Comparison of ENCODE assay signal across 9 cellular contexts in the genomic region with DNA sequence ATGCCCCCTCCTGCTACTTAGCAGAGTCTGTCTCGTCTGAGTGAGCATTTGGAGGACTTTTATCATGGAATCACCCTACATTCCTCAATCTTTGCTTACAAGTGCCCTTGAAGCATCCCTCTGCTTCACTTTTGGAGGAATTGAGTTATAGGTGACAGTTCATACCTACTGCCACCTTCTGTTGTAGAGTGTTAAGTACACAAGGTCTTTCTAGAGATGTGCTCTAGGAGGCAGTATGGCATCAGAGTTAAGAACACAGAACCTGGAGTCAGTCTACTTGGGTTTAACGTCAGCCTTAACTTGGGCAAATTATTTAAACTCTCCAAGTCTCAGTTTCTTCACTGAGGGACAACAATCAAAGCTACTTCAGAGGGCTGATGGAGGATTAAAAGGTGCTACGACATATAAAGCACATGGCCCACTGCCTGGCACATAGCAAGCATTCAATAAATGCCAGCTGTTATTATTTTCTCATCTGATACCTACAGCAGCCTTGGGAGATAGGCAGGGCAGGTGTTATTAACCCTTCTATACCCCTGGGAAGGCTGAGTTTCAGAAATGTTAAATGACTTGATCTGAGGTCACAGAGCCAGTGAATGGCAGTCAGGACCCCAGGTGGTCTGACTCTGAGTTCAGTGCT.
DNase-seq lines count a peak whose midpoint lies in the region; ATAC-seq and TF ChIP-seq lines count a peak whose summit lies in the region.
"Had no signal": no experiment of that assay in that cellular context is flagged by ENCODE, and none has a peak within 500 bp of the region (broad histone marks: within the 10 kb centered on the region; RNA-seq: fewer than 3 reads in every experiment).

No MANE protein-coding gene starts in this region.

- no peak overlapping the region for H3K27ac Mint-ChIP-seq in activated CD4-positive, alpha-beta T cell treated with anti-CD3 and anti-CD28 coated beads, Interleukin-2, amount 10 ng/mL, durations not matched to agents 7 days and 5 days
- H3K27ac Mint-ChIP-seq: activated naive CD4-positive, alpha-beta T cell treated with anti-CD3 and anti-CD28 coated beads, Interleukin-2, amount 50 U/mL, for 72 hours had no signal

- H3K4me3 Mint-ChIP-seq in activated CD4-positive, alpha-beta T cell treated with anti-CD3 and anti-CD28 coated beads, Interleukin-2, amount 10 ng/mL, durations not matched to agents 7 days and 5 days, result no peak overlapping the region

- POLR2A ChIA-PET in activated CD4-positive, alpha-beta T cell treated with anti-CD3 and anti-CD28 coated beads, Interleukin-2, amount 10 ng/mL, durations not matched to agents 7 days and 5 days (lab: Charles Lee), result no interaction called here

- no peak for TF ChIP-seq CTCF in lower lobe of right lung (IDR thresholded peaks at IDR 0.05)

- H3K9me3 ChIP-seq in lower lobe of right lung, result peaks cover 5% of the 10 kb centered on the region

- H3K27ac ChIP-seq in lower lobe of right lung, result no peak overlapping the region

- H3K27me3 ChIP-seq in lower lobe of right lung (ENCODE audit: low read depth), result no peaks in the 10 kb centered on the region

- no peak overlapping the region for H3K4me3 ChIP-seq in lower lobe of right lung

- H3K27me3 Mint-ChIP-seq in activated CD4-positive, alpha-beta T cell treated with anti-CD3 and anti-CD28 coated beads, Interleukin-2, amount 10 ng/mL, durations not matched to agents 7 days and 5 days, result peaks cover 4% of the 10 kb centered on the region

- intact Hi-C loops in lower lobe of right lung (cut with DNase I), result no loop called here

- H3K36me3 Mint-ChIP-seq in activated CD4-positive, alpha-beta T cell treated with anti-CD3 and anti-CD28 coated beads, Interleukin-2, amount 10 ng/mL, durations not matched to agents 7 days and 5 days (ENCODE audit: low read depth), result no peaks in the 10 kb centered on the region

- H3K36me3 ChIP-seq in lower lobe of right lung, result no peaks in the 10 kb centered on the region

- CTCF ChIA-PET in activated CD4-positive, alpha-beta T cell treated with anti-CD3 and anti-CD28 coated beads, Interleukin-2, amount 10 ng/mL, durations not matched to agents 7 days and 5 days (lab: Charles Lee), result no interaction called here

- peak; percentile 84 for ATAC-seq in HG03565 (IDR thresholded peaks at IDR 0.05; ENCODE audit: unreplicated experiment)
- no peak for ATAC-seq in lower lobe of right lung

- in situ Hi-C loops in SK-MEL-5 (cut with HindIII; ENCODE audit: low pct_unique_long_range_greater_than_20kb, low sequenced_read_pairs), result no loop called here

- peaks cover 8% of the 10 kb centered on the region for H3K9me3 Mint-ChIP-seq in activated CD4-positive, alpha-beta T cell treated with anti-CD3 and anti-CD28 coated beads, Interleukin-2, amount 10 ng/mL, durations not matched to agents 7 days and 5 days

- H3K4me1 ChIP-seq in lower lobe of right lung, result no peaks in the 10 kb centered on the region

- H3K4me1 Mint-ChIP-seq in activated CD4-positive, alpha-beta T cell treated with anti-CD3 and anti-CD28 coated beads, Interleukin-2, amount 10 ng/mL, durations not matched to agents 7 days and 5 days, result no peaks in the 10 kb centered on the region

- DNase-seq in activated CD4-positive, alpha-beta T cell treated with anti-CD3 and anti-CD28 coated beads, Interleukin-2, amount 10 ng/mL, durations not matched to agents 7 days and 5 days, result peak; percentile 33
- DNase-seq in activated CD4-positive, alpha-beta T cell treated with anti-CD3 and anti-CD28 coated beads, Interleukin-2, amount 50 U/mL, for 48 hours, result no peak
- DNase-seq in SK-MEL-5 (ENCODE audit: low read depth, low spot score) (peak; percentile 76), iPS-NIHi11 (ENCODE audit: low spot score) (peak; percentile 57), lower lobe of right lung (no peak), epidermal melanocyte (ENCODE audit: insufficient read length, low spot score) (no peak), activated gamma-delta T cell (lab: John Stamatoyannopoulos, UW) (no peak)

Comparison
In these comparisons a context has a peak if more than half of its experiments do, and no peak if none do; other contexts are left out.
1. DNase-seq: peak in activated CD4-positive, alpha-beta T cell treated with anti-CD3 and anti-CD28 coated beads, Interleukin-2, amount 10 ng/mL, durations not matched to agents 7 days and 5 days (single experiment), SK-MEL-5 (single experiment) and iPS-NIHi11 (single experiment); none in activated CD4-positive, alpha-beta T cell treated with anti-CD3 and anti-CD28 coated beads, Interleukin-2, amount 50 U/mL, for 48 hours (0 of 2), lower lobe of right lung (single experiment), epidermal melanocyte (single experiment) and activated gamma-delta T cell (single experiment).